Comparison of ENCODE assay signal across 19 cellular contexts in genomic region chr7:41536116-41536515, GRCh38.
"Had no signal": no experiment of that assay in that cellular context is flagged by ENCODE, and none has a peak within 500 bp of the region (broad histone marks: within the 10 kb centered on the region; RNA-seq: fewer than 3 reads in every experiment).

No MANE protein-coding gene starts in this region.

- DNase-seq: activated CD4-positive, alpha-beta T cell treated with anti-CD3 and anti-CD28 coated beads for 4 hours; activated CD8-positive, alpha-beta memory T cell treated with anti-CD3 and anti-CD28 coated beads, Interleukin-2, amount 50 U/mL, for 4 hours; activated CD8-positive, alpha-beta T cell treated with anti-CD3 and anti-CD28 coated beads for 36 hours; activated naive CD4-positive, alpha-beta T cell treated with anti-CD3 and anti-CD28 coated beads, Interleukin-2, amount 50 U/mL, for 16 hours; activated naive CD8-positive, alpha-beta T cell treated with anti-CD3 and anti-CD28 coated beads, Interleukin-2, amount 10 ng/mL, durations not matched to agents 7 days and 5 days; activated T-cell treated with anti-CD3 and anti-CD28 coated beads, Interleukin-2, amount 50 U/mL, for 72 hours; amniotic stem cell; caudate nucleus; KG1; NCI-H1092 treated with DMSO at 0.1 percent for 48 hours; NCI-H1417 treated with DMSO at 0.1 percent for 48 hours; NCI-H1694 treated with DMSO at 0.1 percent for 48 hours; NCI-H2029 treated with DMSO at 0.1 percent for 48 hours; NCI-H446; NCI-H524; PC-3; SHP77 had no signal

- H3K4me3 ChIP-seq: ascending aorta had no signal

- ATAC-seq: activated CD4-positive, CD25-positive, alpha-beta regulatory T cell treated with anti-CD3 and anti-CD28 coated beads, Interleukin-2, amount 50 U/mL, for 24 hours; activated CD8-positive, alpha-beta T cell treated with anti-CD3 and anti-CD28 coated beads for 36 hours; activated T-cell treated with anti-CD3 and anti-CD28 coated beads, Interleukin-2, amount 50 U/mL, for 72 hours; PC-3 had no signal
